1 cellular context compared by ENCODE assay signal in the genomic region with DNA sequence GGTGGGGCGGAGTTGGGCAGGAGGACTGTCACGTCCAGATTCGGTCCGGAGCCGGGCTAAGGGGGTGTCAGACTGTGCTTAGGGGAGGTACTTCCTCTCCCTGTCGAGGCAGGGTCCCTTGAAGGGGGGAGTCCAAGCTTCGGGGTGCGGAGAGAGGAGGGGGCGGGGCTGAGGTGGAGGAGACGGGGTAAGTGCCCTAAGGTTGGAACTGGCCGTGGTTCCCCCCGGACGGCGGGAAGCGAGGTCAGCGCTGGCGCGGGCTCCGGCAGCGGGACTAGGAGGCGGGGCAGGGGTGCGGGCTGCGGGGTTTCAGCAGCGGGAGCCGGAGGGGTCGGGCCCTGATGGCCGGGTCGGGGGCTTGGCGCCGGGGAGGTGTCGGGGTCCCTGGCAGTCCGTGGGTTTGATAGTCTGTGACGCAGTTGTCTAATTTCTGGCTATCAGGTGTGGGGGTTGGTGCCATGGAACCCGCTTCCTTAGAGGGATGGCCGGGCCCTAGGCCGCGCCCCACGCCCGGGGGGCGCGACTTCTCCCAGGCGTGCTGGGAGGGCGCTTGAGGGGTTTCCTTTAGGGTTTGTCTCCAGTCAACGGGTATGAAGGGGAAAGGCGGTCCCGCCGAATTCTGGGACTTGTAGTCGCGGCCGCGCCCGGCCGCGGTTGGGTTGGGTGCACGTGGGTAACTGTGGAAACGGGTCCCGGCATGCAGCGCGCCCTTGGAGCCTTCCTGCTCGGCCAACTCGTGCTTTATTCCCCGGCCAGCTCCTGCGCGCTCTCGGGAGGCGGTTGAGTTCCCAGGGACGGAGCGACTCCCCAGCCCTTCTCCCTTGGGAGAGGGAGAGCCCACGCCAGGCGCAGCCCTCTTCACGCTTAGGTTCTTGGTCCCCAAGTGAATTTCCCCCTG.
A peak's percentile ranks its signal among the peaks of the same experiment; 100 is the strongest.
TF ChIP-seq lines count a peak whose summit lies in the region.

No MANE protein-coding gene starts in this region.

TF ChIP-seq in K562, 482 proteins besides CTCF, POLR2A, EP300 and RAD21 (continued from another document and continues in another):
- TF ChIP-seq AFF1 (IDR thresholded peaks at IDR 0.05; ENCODE audit: low read depth in 1 of 2, partially characterized antibody in 2 of 2) (peak in 1 of 2 experiments; percentile 92), ELF4 (CRISPR knock-in tag; IDR thresholded peaks at IDR 0.05) (no peak), USF1 (CRISPR knock-in tag; IDR thresholded peaks at IDR 0.05) (peak; percentile 79), XRCC5 (IDR thresholded peaks at IDR 0.05; ENCODE audit: low read depth, low read length) (no peak), ELF2 (CRISPR knock-in tag; IDR thresholded peaks at IDR 0.05) (no peak), ELF1 (tag; IDR thresholded peaks at IDR 0.05) (peak; percentile 58; the same call in 1 of the 2 replicates), RBFOX2 (IDR thresholded peaks at IDR 0.05; ENCODE audit: low read depth, low read length) (peak; percentile 86), ZBTB1 (CRISPR knock-in tag; IDR thresholded peaks at IDR 0.05; ENCODE audit: borderline replicate concordance, low read depth) (0 out of 2 replicates have a peak, but pooled peaks have one; percentile 32), TGIF2 (CRISPR knock-in tag; IDR thresholded peaks at IDR 0.05) (0 out of 2 replicates have a peak, but pooled peaks have one; percentile 33), DDX20 (tag; IDR thresholded peaks at IDR 0.05; ENCODE audit: low read depth) (no peak), KAT8 (IDR thresholded peaks at IDR 0.05; ENCODE audit: low read depth) (no peak), MXI1 (IDR thresholded peaks at IDR 0.05; ENCODE audit: low read depth, low read length) (peak; percentile 84), CBX8 (IDR thresholded peaks at IDR 0.05; ENCODE audit: borderline replicate concordance, extremely low read depth, low read depth, low read length, poor library complexity, severe bottlenecking) (no peak), TCF15 (CRISPR knock-in tag; IDR thresholded peaks at IDR 0.05) (no peak), NFRKB (IDR thresholded peaks at IDR 0.05; ENCODE audit: low read depth) (0 out of 2 replicates have a peak, but pooled peaks have one; percentile 35), GMEB1 (CRISPR knock-in tag; IDR thresholded peaks at IDR 0.05) (0 out of 2 replicates have a peak, but pooled peaks have one; percentile 17), ARNT (IDR thresholded peaks at IDR 0.05) (no peak), ZNF12 (CRISPR knock-in tag; IDR thresholded peaks at IDR 0.05) (no peak), TBP (optimal IDR thresholded peaks at IDR 0.05; ENCODE audit: low read depth, low read length) (peak; percentile 80), DPF2 (IDR thresholded peaks at IDR 0.05) (no peak), POLR2B (IDR thresholded peaks at IDR 0.05; ENCODE audit: low read depth, partially characterized antibody) (peak; percentile 15), FOXA1 (IDR thresholded peaks at IDR 0.05; ENCODE audit: borderline replicate concordance) (no peak), TCF7L2 (IDR thresholded peaks at IDR 0.05; ENCODE audit: low read depth, low read length) (no peak), SRSF7 (optimal IDR thresholded peaks at IDR 0.05; ENCODE audit: low read depth, low read length) (no peak), TAF1 (IDR thresholded peaks at IDR 0.05; ENCODE audit: control insufficient read depth, extremely low read depth, insufficient read depth, low read length, severe bottlenecking) (peak; percentile 67), ZNF79 (CRISPR knock-in tag; IDR thresholded peaks at IDR 0.05; ENCODE audit: low read depth) (no peak), MIER1 (IDR thresholded peaks at IDR 0.05; ENCODE audit: low read depth) (no peak), TCF3 (CRISPR knock-in tag; IDR thresholded peaks at IDR 0.05) (no peak), ETV1 (tag; conservative IDR thresholded peaks at IDR 0.05; ENCODE audit: low read depth) (no peak), CREB1 (IDR thresholded peaks at IDR 0.05) (0 out of 2 replicates have a peak, but pooled peaks have one; percentile 33), CREB1 (CRISPR knock-in tag; IDR thresholded peaks at IDR 0.05) (no peak), SIX5 (IDR thresholded peaks at IDR 0.05; ENCODE audit: borderline replicate concordance in 1 of 2, insufficient read depth in 1 of 2, low read depth in 1 of 2, low read length in 2 of 2) (peak; percentile 53 to 54; a peak in 2 of 4 replicates), MTA3 (IDR thresholded peaks at IDR 0.05; ENCODE audit: borderline replicate concordance) (peak; percentile 46; the same call in 1 of the 2 replicates), RCOR1 (IDR thresholded peaks at IDR 0.05; ENCODE audit: borderline replicate concordance in 1 of 2, low read depth in 2 of 2, low read length in 2 of 2) (0 out of 4 replicates have a peak, but pooled peaks of 1 of the 2 experiments have one; percentile 8), MBD2 (IDR thresholded peaks at IDR 0.05; ENCODE audit: borderline replicate concordance, low read depth) (peak; percentile 38; the same call in 1 of the 2 replicates)
- TF ChIP-seq, protein P1, sequence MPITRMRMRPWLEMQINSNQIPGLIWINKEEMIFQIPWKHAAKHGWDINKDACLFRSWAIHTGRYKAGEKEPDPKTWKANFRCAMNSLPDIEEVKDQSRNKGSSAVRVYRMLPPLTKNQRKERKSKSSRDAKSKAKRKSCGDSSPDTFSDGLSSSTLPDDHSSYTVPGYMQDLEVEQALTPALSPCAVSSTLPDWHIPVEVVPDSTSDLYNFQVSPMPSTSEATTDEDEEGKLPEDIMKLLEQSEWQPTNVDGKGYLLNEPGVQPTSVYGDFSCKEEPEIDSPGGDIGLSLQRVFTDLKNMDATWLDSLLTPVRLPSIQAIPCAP (CRISPR knock-in tag; IDR thresholded peaks at IDR 0.05; ENCODE audit: borderline replicate concordance), result no peak
- TF ChIP-seq, protein P2, sequence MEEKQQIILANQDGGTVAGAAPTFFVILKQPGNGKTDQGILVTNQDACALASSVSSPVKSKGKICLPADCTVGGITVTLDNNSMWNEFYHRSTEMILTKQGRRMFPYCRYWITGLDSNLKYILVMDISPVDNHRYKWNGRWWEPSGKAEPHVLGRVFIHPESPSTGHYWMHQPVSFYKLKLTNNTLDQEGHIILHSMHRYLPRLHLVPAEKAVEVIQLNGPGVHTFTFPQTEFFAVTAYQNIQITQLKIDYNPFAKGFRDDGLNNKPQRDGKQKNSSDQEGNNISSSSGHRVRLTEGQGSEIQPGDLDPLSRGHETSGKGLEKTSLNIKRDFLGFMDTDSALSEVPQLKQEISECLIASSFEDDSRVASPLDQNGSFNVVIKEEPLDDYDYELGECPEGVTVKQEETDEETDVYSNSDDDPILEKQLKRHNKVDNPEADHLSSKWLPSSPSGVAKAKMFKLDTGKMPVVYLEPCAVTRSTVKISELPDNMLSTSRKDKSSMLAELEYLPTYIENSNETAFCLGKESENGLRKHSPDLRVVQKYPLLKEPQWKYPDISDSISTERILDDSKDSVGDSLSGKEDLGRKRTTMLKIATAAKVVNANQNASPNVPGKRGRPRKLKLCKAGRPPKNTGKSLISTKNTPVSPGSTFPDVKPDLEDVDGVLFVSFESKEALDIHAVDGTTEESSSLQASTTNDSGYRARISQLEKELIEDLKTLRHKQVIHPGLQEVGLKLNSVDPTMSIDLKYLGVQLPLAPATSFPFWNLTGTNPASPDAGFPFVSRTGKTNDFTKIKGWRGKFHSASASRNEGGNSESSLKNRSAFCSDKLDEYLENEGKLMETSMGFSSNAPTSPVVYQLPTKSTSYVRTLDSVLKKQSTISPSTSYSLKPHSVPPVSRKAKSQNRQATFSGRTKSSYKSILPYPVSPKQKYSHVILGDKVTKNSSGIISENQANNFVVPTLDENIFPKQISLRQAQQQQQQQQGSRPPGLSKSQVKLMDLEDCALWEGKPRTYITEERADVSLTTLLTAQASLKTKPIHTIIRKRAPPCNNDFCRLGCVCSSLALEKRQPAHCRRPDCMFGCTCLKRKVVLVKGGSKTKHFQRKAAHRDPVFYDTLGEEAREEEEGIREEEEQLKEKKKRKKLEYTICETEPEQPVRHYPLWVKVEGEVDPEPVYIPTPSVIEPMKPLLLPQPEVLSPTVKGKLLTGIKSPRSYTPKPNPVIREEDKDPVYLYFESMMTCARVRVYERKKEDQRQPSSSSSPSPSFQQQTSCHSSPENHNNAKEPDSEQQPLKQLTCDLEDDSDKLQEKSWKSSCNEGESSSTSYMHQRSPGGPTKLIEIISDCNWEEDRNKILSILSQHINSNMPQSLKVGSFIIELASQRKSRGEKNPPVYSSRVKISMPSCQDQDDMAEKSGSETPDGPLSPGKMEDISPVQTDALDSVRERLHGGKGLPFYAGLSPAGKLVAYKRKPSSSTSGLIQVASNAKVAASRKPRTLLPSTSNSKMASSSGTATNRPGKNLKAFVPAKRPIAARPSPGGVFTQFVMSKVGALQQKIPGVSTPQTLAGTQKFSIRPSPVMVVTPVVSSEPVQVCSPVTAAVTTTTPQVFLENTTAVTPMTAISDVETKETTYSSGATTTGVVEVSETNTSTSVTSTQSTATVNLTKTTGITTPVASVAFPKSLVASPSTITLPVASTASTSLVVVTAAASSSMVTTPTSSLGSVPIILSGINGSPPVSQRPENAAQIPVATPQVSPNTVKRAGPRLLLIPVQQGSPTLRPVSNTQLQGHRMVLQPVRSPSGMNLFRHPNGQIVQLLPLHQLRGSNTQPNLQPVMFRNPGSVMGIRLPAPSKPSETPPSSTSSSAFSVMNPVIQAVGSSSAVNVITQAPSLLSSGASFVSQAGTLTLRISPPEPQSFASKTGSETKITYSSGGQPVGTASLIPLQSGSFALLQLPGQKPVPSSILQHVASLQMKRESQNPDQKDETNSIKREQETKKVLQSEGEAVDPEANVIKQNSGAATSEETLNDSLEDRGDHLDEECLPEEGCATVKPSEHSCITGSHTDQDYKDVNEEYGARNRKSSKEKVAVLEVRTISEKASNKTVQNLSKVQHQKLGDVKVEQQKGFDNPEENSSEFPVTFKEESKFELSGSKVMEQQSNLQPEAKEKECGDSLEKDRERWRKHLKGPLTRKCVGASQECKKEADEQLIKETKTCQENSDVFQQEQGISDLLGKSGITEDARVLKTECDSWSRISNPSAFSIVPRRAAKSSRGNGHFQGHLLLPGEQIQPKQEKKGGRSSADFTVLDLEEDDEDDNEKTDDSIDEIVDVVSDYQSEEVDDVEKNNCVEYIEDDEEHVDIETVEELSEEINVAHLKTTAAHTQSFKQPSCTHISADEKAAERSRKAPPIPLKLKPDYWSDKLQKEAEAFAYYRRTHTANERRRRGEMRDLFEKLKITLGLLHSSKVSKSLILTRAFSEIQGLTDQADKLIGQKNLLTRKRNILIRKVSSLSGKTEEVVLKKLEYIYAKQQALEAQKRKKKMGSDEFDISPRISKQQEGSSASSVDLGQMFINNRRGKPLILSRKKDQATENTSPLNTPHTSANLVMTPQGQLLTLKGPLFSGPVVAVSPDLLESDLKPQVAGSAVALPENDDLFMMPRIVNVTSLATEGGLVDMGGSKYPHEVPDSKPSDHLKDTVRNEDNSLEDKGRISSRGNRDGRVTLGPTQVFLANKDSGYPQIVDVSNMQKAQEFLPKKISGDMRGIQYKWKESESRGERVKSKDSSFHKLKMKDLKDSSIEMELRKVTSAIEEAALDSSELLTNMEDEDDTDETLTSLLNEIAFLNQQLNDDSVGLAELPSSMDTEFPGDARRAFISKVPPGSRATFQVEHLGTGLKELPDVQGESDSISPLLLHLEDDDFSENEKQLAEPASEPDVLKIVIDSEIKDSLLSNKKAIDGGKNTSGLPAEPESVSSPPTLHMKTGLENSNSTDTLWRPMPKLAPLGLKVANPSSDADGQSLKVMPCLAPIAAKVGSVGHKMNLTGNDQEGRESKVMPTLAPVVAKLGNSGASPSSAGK (IDR thresholded peaks at IDR 0.05), result peak; percentile 63
- TF ChIP-seq, protein P3, sequence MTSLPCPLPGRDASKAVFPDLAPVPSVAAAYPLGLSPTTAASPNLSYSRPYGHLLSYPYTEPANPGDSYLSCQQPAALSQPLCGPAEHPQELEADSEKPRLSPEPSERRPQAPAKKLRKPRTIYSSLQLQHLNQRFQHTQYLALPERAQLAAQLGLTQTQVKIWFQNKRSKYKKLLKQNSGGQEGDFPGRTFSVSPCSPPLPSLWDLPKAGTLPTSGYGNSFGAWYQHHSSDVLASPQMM (CRISPR knock-in tag; IDR thresholded peaks at IDR 0.05), result no peak
